7 cellular contexts compared by ENCODE assay signal in the genomic region with DNA sequence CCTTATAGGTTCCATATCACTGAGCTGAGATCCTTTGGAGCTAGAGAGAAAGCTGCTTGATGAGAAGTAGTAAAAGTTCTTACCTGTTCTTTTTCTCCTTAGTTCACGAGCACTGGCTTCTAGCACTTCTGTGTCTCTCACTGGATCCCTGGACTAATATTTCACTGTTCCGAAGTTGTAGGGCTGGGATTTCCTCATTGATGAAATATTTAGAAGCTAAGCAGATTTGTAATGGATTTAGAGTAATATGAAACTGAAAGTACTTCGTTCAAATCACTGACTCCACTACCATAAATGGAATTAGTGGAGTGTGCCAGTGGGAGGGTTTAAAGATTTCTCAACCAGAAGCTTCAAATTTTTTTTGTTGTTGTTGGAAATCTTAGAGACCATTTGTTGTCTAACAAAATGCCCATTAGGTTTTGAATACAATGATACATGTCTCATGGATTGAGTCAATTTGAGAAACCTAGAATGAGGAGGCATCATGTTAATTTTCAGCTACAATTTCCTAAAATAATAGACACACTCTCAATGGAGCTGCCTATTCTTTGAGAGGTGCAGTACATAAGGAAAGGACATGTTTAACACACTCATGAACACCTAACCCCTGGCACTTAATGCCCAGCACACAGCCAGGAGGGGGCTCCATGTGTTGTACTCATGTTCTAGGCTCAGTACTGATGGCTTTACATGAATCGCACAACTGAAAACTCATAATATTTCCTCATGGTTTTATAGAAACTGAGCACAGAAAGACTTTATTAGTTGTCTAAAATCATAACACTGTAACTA. TPM values are rescaled to one million over a fixed set of nuclear protein-coding genes. Genes with fewer than 3 reads are reported as not detected.
DNase-seq lines count a peak whose midpoint lies in the region; ATAC-seq and TF ChIP-seq lines count a peak whose summit lies in the region.

A gene with protein sequence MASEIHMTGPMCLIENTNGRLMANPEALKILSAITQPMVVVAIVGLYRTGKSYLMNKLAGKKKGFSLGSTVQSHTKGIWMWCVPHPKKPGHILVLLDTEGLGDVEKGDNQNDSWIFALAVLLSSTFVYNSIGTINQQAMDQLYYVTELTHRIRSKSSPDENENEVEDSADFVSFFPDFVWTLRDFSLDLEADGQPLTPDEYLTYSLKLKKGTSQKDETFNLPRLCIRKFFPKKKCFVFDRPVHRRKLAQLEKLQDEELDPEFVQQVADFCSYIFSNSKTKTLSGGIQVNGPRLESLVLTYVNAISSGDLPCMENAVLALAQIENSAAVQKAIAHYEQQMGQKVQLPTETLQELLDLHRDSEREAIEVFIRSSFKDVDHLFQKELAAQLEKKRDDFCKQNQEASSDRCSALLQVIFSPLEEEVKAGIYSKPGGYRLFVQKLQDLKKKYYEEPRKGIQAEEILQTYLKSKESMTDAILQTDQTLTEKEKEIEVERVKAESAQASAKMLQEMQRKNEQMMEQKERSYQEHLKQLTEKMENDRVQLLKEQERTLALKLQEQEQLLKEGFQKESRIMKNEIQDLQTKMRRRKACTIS (minus strand): TSS at position 132 of the 792 bp plus-strand sequence. CDS start 1,974 bp downstream, outside the sequence.

- no peaks in the 10 kb centered on the region for H3K27me3 ChIP-seq in Panc1 (ENCODE audit: control insufficient read depth, insufficient read depth, low read length)

- H3K9me3 ChIP-seq in Panc1 (ENCODE audit: control insufficient read depth, insufficient read depth, low read depth, low read length): no peaks in the 10 kb centered on the region

- no TSS peak for BruUV-seq in Panc1 (replicated peaks; lab: Mats Ljungman, UMichigan)

- DNase-seq in Panc1 (ENCODE audit: low read depth, low spot score) (no peak), dermis blood vessel endothelial cell (peak; percentile 82), mesenteric fat pad (ENCODE audit: low spot score) (no peak), ureter (ENCODE audit: low spot score) (no peak)

- peak; percentile 46 for ATAC-seq in GM18519 (IDR thresholded peaks at IDR 0.05; ENCODE audit: low FRiP score, unreplicated experiment)
- peak; percentile 64 for ATAC-seq in HG02678 (IDR thresholded peaks at IDR 0.05; ENCODE audit: unreplicated experiment)
- ATAC-seq in Panc1: no peak
- no peak for ATAC-seq in HG03469 (IDR thresholded peaks at IDR 0.05; ENCODE audit: unreplicated experiment)

- intact Hi-C loops in Panc1 (cut with micrococcal nuclease; ENCODE audit: unreplicated experiment): no loop called here

- no peak for TF ChIP-seq CTCF in Panc1 (IDR thresholded peaks at IDR 0.05)

- no peaks in the 10 kb centered on the region for H3K36me3 ChIP-seq in Panc1 (ENCODE audit: control insufficient read depth, insufficient read depth, low read length)

- H3K4me1 ChIP-seq in Panc1 (ENCODE audit: control insufficient read depth, insufficient read depth, low read length): no peaks in the 10 kb centered on the region

- POLR2A ChIA-PET in Panc1 (lab: Charles Lee): no interaction called here

- in situ Hi-C loops in Panc1 (cut with HindIII; ENCODE audit: low pct_unique_long_range_greater_than_20kb, low sequenced_read_pairs): no loop called here

- H3K27ac ChIP-seq in Panc1 (ENCODE audit: low read length): no peak within 1 kb of the TSS

- CTCF ChIA-PET in Panc1 (lab: Charles Lee): no interaction called here

- peak within 1 kb of the TSS; percentile 30 to 50 for H3K4me3 ChIP-seq in Panc1 (ENCODE audit: low read depth in 2 of 2, low read length in 2 of 2)

RNA-seq across cellular contexts. Expression of the gene that starts here (rescaled TPM):
- total RNA-seq in Panc1 (2021; ENCODE audit: unreplicated experiment): 0.80 TPM
- polyA plus RNA-seq in Panc1 (2012; ENCODE audit: insufficient read length): not detected
- 24.8 and 27.6 TPM in 2 replicates for total RNA-seq in dermis blood vessel endothelial cell
- 21.5 TPM for total RNA-seq in mesenteric fat pad
- total RNA-seq in ureter: 39.3 TPM

Comparison
In these comparisons a context has a peak if more than half of its experiments do, and no peak if none do; other contexts are left out.
1. RNA of the gene that starts here (total RNA-seq): 39.3 TPM in ureter (single experiment), 24.8 to 27.6 TPM in dermis blood vessel endothelial cell and 21.5 TPM in mesenteric fat pad (single experiment); 0.80 TPM in Panc1 (single experiment); every median in the first group is over 10 times any median in the second.
2. ATAC-seq: peak in GM18519 (single experiment) and HG02678 (single experiment); none in Panc1 (single experiment) and HG03469 (single experiment).